ENCODE assay signal across 1 cellular context in the genomic region with DNA sequence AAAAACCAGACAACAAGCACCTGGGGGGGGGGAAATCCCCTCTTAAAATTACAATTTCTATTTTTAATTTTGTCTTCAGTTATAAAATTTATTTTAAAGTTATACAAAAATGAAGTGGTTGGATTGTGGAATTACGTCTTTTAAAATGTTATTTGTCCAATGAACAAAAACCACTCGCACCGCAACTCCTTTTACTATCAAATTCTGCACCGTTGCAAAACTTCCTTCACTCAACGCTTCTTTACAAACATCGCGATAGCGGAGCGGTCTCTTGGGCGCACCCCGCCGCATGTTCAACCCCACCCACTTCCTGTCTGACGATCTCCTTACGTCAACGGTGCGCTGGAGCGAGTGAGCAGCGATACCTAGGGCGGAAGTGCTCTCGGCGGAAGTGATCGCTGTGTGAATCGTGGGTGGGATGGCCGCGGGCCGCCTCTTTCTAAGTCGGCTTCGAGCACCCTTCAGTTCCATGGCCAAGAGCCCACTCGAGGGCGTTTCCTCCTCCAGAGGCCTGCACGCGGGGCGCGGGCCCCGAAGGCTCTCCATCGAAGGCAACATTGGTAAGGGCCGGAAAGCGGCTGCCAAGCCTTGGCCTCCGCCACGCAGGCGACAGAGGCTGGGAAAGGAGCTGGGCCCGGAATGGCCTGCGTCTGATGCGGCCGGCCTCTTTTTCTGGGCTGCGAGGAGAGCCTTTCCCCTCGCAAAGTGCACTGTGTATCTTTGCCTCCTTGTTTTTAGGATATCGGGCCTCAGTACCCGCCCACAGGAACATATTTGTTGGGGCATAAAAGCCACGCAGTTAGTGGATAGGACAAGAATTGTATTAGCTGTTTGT.
TF ChIP-seq lines count a peak whose summit lies in the region.

DGUOK (plus strand) TSS at position 388 of the 835 bp plus-strand sequence; CDS start at position 419, 31 bp downstream.

TF ChIP-seq in K562, 482 proteins besides CTCF, POLR2A, EP300 and RAD21 (continued from another document and continues in another):
- TF ChIP-seq, protein P1, sequence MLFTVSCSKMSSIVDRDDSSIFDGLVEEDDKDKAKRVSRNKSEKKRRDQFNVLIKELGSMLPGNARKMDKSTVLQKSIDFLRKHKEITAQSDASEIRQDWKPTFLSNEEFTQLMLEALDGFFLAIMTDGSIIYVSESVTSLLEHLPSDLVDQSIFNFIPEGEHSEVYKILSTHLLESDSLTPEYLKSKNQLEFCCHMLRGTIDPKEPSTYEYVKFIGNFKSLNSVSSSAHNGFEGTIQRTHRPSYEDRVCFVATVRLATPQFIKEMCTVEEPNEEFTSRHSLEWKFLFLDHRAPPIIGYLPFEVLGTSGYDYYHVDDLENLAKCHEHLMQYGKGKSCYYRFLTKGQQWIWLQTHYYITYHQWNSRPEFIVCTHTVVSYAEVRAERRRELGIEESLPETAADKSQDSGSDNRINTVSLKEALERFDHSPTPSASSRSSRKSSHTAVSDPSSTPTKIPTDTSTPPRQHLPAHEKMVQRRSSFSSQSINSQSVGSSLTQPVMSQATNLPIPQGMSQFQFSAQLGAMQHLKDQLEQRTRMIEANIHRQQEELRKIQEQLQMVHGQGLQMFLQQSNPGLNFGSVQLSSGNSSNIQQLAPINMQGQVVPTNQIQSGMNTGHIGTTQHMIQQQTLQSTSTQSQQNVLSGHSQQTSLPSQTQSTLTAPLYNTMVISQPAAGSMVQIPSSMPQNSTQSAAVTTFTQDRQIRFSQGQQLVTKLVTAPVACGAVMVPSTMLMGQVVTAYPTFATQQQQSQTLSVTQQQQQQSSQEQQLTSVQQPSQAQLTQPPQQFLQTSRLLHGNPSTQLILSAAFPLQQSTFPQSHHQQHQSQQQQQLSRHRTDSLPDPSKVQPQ (CRISPR knock-in tag; IDR thresholded peaks at IDR 0.05; ENCODE audit: borderline replicate concordance), result no peak
- TF ChIP-seq NR1H2 (CRISPR knock-in tag; IDR thresholded peaks at IDR 0.05) (no peak), KAT7 (CRISPR knock-in tag; IDR thresholded peaks at IDR 0.05; ENCODE audit: borderline replicate concordance) (peak; percentile 89; the same call in 1 of the 2 replicates), SMAD1 (IDR thresholded peaks at IDR 0.05; ENCODE audit: low read depth, low read length, partially characterized antibody) (peak; percentile 45), WHSC1 (IDR thresholded peaks at IDR 0.05; ENCODE audit: low read length) (no peak), STAT5B (CRISPR knock-in tag; IDR thresholded peaks at IDR 0.05) (no peak), CHD1 (IDR thresholded peaks at IDR 0.05; ENCODE audit: low read length) (peak; percentile 47), RBM15 (IDR thresholded peaks at IDR 0.05; ENCODE audit: insufficient read depth, low read length) (no peak), ZNF589 (CRISPR knock-in tag; IDR thresholded peaks at IDR 0.05; ENCODE audit: low read depth) (0 out of 2 replicates have a peak, but pooled peaks have one; percentile 25), SIN3A (IDR thresholded peaks at IDR 0.05; ENCODE audit: borderline replicate concordance in 2 of 2, control insufficient read depth in 1 of 2, low read depth in 2 of 2, low read length in 2 of 2) (peak; percentile 52 to 88; a peak in 2 of 4 replicates), MYNN (IDR thresholded peaks at IDR 0.05) (no peak), MYNN (CRISPR knock-in tag; IDR thresholded peaks at IDR 0.05) (no peak), ZBTB7A (IDR thresholded peaks at IDR 0.05; ENCODE audit: borderline replicate concordance, control insufficient read depth, low read depth, low read length) (no peak), SP2 (IDR thresholded peaks at IDR 0.05; ENCODE audit: extremely low read depth, low read depth, low read length, poor library complexity, severe bottlenecking) (no peak), ZNF609 (CRISPR knock-in tag; IDR thresholded peaks at IDR 0.05; ENCODE audit: borderline replicate concordance) (no peak), ZNF282 (CRISPR knock-in tag; IDR thresholded peaks at IDR 0.05) (no peak), PTBP1 (IDR thresholded peaks at IDR 0.05; ENCODE audit: low read depth, low read length) (no peak), HNRNPUL1 (IDR thresholded peaks at IDR 0.05; ENCODE audit: low read length) (no peak), ZNF766 (CRISPR knock-in tag; conservative IDR thresholded peaks at IDR 0.05) (no peak), SRSF1 (IDR thresholded peaks at IDR 0.05; ENCODE audit: low read depth, low read length) (no peak), POLR2AphosphoS2 (IDR thresholded peaks at IDR 0.05; ENCODE audit: low read length) (no peak; the same call in 1 of the 2 replicates), MAFK (IDR thresholded peaks at IDR 0.05; ENCODE audit: low read length) (peak; percentile 34), NFATC3 (IDR thresholded peaks at IDR 0.05) (no peak), NONO (IDR thresholded peaks at IDR 0.05; ENCODE audit: low read depth in 2 of 2, low read length in 1 of 2) (no peak), LARP7 (IDR thresholded peaks at IDR 0.05) (no peak), PHB2 (IDR thresholded peaks at IDR 0.05; ENCODE audit: low read depth) (no peak), PHF8 (IDR thresholded peaks at IDR 0.05; ENCODE audit: borderline replicate concordance, low read length) (peak; percentile 99), NKRF (IDR thresholded peaks at IDR 0.05; ENCODE audit: borderline replicate concordance) (peak; percentile 90), RFX5 (IDR thresholded peaks at IDR 0.05; ENCODE audit: low read depth, low read length) (no peak), SMARCB1 (IDR thresholded peaks at IDR 0.05; ENCODE audit: insufficient read length, low read depth) (no peak), PCBP2 (IDR thresholded peaks at IDR 0.05; ENCODE audit: low read depth, low read length, poor library complexity, severe bottlenecking) (no peak), NFXL1 (CRISPR knock-in tag; IDR thresholded peaks at IDR 0.05) (no peak), ZNF436 (CRISPR knock-in tag; IDR thresholded peaks at IDR 0.05) (no peak), TSC22D4 (tag; IDR thresholded peaks at IDR 0.05) (no peak), HNRNPH1 (optimal IDR thresholded peaks at IDR 0.05; ENCODE audit: low read depth, low read length) (no peak), U2AF1 (optimal IDR thresholded peaks at IDR 0.05; ENCODE audit: low read depth, low read length) (no peak), ILK (tag; IDR thresholded peaks at IDR 0.05; ENCODE audit: borderline replicate concordance, low read depth) (no peak), LEF1 (IDR thresholded peaks at IDR 0.05) (no peak), ZNF431 (CRISPR knock-in tag; IDR thresholded peaks at IDR 0.05) (0 out of 2 replicates have a peak, but pooled peaks have one; percentile 53), E2F3 (CRISPR knock-in tag; IDR thresholded peaks at IDR 0.05) (no peak), ZKSCAN3 (CRISPR knock-in tag; IDR thresholded peaks at IDR 0.05) (no peak), CHCHD3 (CRISPR knock-in tag; IDR thresholded peaks at IDR 0.05) (no peak; the same call in 1 of the 2 replicates), ZNF12 (CRISPR knock-in tag; IDR thresholded peaks at IDR 0.05) (0 out of 2 replicates have a peak, but pooled peaks have one; percentile 49), NR2C1 (IDR thresholded peaks at IDR 0.05) (peak; percentile 77), NR2C1 (tag; IDR thresholded peaks at IDR 0.05) (peak; percentile 87), ZNF41 (CRISPR knock-in tag; conservative IDR thresholded peaks at IDR 0.05) (no peak), NFIC (IDR thresholded peaks at IDR 0.05) (peak; percentile 53), FOXJ2 (tag; IDR thresholded peaks at IDR 0.05) (no peak), TAL1 (IDR thresholded peaks at IDR 0.05) (no peak)
- TF ChIP-seq, protein P2, sequence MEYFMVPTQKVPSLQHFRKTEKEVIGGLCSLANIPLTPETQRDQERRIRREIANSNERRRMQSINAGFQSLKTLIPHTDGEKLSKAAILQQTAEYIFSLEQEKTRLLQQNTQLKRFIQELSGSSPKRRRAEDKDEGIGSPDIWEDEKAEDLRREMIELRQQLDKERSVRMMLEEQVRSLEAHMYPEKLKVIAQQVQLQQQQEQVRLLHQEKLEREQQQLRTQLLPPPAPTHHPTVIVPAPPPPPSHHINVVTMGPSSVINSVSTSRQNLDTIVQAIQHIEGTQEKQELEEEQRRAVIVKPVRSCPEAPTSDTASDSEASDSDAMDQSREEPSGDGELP (CRISPR knock-in tag; IDR thresholded peaks at IDR 0.05; ENCODE audit: borderline replicate concordance), result peak; percentile 80
- TF ChIP-seq, protein P3, sequence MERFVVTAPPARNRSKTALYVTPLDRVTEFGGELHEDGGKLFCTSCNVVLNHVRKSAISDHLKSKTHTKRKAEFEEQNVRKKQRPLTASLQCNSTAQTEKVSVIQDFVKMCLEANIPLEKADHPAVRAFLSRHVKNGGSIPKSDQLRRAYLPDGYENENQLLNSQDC (CRISPR knock-in tag; IDR thresholded peaks at IDR 0.05), result no peak
- TF ChIP-seq, protein P4, sequence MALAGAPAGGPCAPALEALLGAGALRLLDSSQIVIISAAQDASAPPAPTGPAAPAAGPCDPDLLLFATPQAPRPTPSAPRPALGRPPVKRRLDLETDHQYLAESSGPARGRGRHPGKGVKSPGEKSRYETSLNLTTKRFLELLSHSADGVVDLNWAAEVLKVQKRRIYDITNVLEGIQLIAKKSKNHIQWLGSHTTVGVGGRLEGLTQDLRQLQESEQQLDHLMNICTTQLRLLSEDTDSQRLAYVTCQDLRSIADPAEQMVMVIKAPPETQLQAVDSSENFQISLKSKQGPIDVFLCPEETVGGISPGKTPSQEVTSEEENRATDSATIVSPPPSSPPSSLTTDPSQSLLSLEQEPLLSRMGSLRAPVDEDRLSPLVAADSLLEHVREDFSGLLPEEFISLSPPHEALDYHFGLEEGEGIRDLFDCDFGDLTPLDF (CRISPR knock-in tag; IDR thresholded peaks at IDR 0.05), result peak; percentile 72; the same call in 1 of the 2 replicates
- TF ChIP-seq, protein P5, sequence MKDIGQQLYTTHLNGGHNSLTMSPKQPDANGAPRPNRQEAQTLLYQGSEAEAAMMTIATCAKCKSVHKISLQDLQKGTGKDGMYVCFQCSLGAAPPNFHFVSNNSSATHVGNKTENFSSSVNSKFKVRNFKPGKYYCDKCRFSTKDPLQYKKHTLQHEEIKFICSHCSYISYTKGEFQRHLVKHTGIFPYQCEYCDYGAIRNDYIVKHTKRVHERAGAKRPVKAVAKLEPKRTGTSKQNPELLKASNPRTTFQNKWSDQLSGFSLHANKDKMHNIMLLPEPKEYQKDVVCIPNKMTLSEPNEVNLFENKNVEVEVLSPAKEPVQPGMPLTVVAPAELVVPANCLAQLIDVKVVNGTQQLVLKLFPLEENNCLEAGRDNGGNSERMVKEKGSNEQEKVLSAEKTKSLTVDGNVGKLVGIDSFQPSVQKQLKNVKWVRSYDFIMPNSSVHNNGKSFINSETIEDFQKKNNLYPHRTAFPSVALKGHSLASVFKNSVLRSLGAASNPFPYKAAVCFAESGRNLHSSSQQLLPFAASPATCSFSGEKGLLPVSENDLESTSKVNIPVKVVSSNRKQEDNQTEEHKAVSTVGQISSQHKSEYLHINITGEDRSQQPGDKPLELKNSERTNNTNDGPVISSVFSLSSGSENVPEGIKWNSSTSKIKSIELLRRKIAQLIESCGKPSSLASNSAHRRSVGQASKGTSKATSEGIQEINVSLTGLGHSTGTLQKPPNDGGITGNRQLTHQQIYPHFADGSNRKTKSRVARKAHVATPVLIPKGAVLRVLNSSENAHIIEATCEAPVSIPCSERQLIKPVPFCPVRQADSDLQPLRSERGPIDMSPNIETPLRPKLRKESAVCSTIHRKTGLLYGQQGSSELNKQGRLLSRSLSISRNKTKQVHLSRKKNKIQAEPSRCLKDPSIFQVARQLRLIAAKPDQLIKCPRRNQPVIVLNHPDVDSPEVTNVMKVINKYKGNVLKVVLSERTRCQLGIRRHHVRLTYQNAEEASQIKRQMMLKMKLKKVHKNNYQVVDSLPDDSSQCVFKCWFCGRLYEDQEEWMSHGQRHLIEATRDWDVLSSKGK (CRISPR knock-in tag; IDR thresholded peaks at IDR 0.05), result no peak
